8 cellular contexts compared by ENCODE assay signal in genomic region chr10:88270871-88271713, GRCh38.
DNase-seq lines count a peak whose midpoint lies in the region; ATAC-seq and TF ChIP-seq lines count a peak whose summit lies in the region.

No MANE protein-coding gene starts in this region.

- H3K27me3 ChIP-seq in body of pancreas (no peaks in the 10 kb centered on the region), trophoblast cell (ENCODE audit: insufficient read depth, low read length) (no peaks in the 10 kb centered on the region)

- H3K23ac ChIP-seq in trophoblast cell (ENCODE audit: low read length) = no peak overlapping the region

- no peak overlapping the region for H3K4ac ChIP-seq in trophoblast cell (ENCODE audit: low read depth, low read length)

- 62 to 70% methylated on average over 6 of the region's 6 CpGs for whole genome bisulfite sequencing in body of pancreas, 2 donors
- WGBS in trophoblast cell (ENCODE audit: extremely low coverage, insufficient coverage, insufficient read length) = no CpG with 5 or more reads among the region's 6 CpGs

- H3K4me3 ChIP-seq in OCI-LY7 (ENCODE audit: low read depth, low read length, poor library complexity, severe bottlenecking) (no peak overlapping the region), body of pancreas (no peak overlapping the region), trophoblast cell (ENCODE audit: low read depth, low read length) (no peak overlapping the region)

- no peak overlapping the region for H3K18ac ChIP-seq in trophoblast cell (ENCODE audit: low read length)

- H2BK5ac ChIP-seq in trophoblast cell (ENCODE audit: low read depth, low read length, poor library complexity) = no peak overlapping the region

- POLR2A ChIA-PET in OCI-LY7 (lab: Charles Lee) = interaction anchor here (0.6 to 2.1 kb wide), 8 partner anchors 9 to 223 kb away, joined by 3 to 7 read pairs (median 3); no protein-coding TSS in a partner anchor

- peak overlapping the region; percentile 11 for H3K27ac ChIP-seq in OCI-LY7 (ENCODE audit: low read depth, low read length, poor library complexity, severe bottlenecking)
- H3K27ac ChIP-seq in body of pancreas = peak overlapping the region in 1 of 4 donors; percentile 30
- no peak overlapping the region for H3K27ac ChIP-seq in trophoblast cell (ENCODE audit: low read depth, low read length)

- no peak overlapping the region for H4K8ac ChIP-seq in trophoblast cell (ENCODE audit: low read depth, low read length)

- TF ChIP-seq CTCF in OCI-LY7 (conservative IDR thresholded peaks at IDR 0.05; ENCODE audit: low read length) (no peak), body of pancreas (IDR thresholded peaks at IDR 0.05) (no peak)

- no peaks in the 10 kb centered on the region for H3K36me3 ChIP-seq in OCI-LY7 (ENCODE audit: insufficient read depth, low read length)
- H3K36me3 ChIP-seq in body of pancreas (replicated peaks in 1 of 2; ENCODE audit: insufficient read depth in 1 of 2, low read depth in 2 of 2) = no peaks in the 10 kb centered on the region
- no peaks in the 10 kb centered on the region for H3K36me3 ChIP-seq in trophoblast cell (ENCODE audit: control insufficient read depth in 1 of 2, insufficient read depth in 2 of 2, low read length in 2 of 2)

- H3K4me1 ChIP-seq in OCI-LY7 (ENCODE audit: insufficient read depth, low read length, poor library complexity, severe bottlenecking) = peaks cover 31% of the 10 kb centered on the region
- peaks cover 13% of the 10 kb centered on the region for H3K4me1 ChIP-seq in body of pancreas
- H3K4me1 ChIP-seq in trophoblast cell (ENCODE audit: control insufficient read depth in 1 of 2, insufficient read depth in 2 of 2, low read length in 2 of 2) = peaks cover 0 to 4% of the 10 kb centered on the region in 2 experiments

- no peaks in the 10 kb centered on the region for H3K9me3 ChIP-seq in OCI-LY7 (ENCODE audit: low read length)
- no peaks in the 10 kb centered on the region for H3K9me3 ChIP-seq in body of pancreas
- no peaks in the 10 kb centered on the region for H3K9me3 ChIP-seq in trophoblast cell (ENCODE audit: insufficient read depth, low read depth, low read length)

- no peak overlapping the region for H2BK120ac ChIP-seq in trophoblast cell (ENCODE audit: insufficient read depth, low read length, poor library complexity)

- H4K91ac ChIP-seq in trophoblast cell (ENCODE audit: low read depth, low read length) = no peak overlapping the region

- no peak overlapping the region for H2AK5ac ChIP-seq in trophoblast cell (ENCODE audit: low read length)

- intact Hi-C loops in OCI-LY7 (cut with micrococcal nuclease; ENCODE audit: unreplicated experiment) (loop anchor here (5.0 kb wide), 1 partner anchor 409 kb away; the partner anchor contains the start of genes KLLN and PTEN), body of pancreas (cut with DNase I) (no loop called here)

- H4K20me1 ChIP-seq in OCI-LY7 (ENCODE audit: insufficient read depth, low read length) = no peaks in the 10 kb centered on the region

- H3K9ac ChIP-seq in trophoblast cell (ENCODE audit: low read length) = no peak overlapping the region

- DNase-seq in NK-92 treated with Interleukin-12 subunit alpha and Interleukin-12 subunit beta, amount 100 ng/mL, for 24 hours (lab: John Stamatoyannopoulos, UW) = peak; percentile 25
- DNase-seq in NK-92 (lab: John Stamatoyannopoulos, UW; ENCODE audit: unreplicated experiment) (no peak), OCI-LY7 (ENCODE audit: low spot score) (peak; percentile 30), body of pancreas (peak in 1 of 4 donors; percentile 7), trophoblast cell (peak; percentile 4 to 39), GOT3 (lab: John Stamatoyannopoulos, UW) (no peak), amygdala (lab: John Stamatoyannopoulos, UW) (no peak)

- peak overlapping the region; percentile 93 for H2AFZ ChIP-seq in OCI-LY7 (ENCODE audit: low read length)
- H2AFZ ChIP-seq in trophoblast cell (ENCODE audit: insufficient read depth, low read length, poor library complexity) = no peak overlapping the region

- H3K79me2 ChIP-seq in OCI-LY7 (ENCODE audit: insufficient read depth, low read depth, low read length) (no peaks in the 10 kb centered on the region), trophoblast cell (ENCODE audit: control insufficient read depth, insufficient read depth, low read length, poor library complexity) (no peaks in the 10 kb centered on the region)

- H3K14ac ChIP-seq in trophoblast cell (ENCODE audit: low read length) = no peak overlapping the region

- no peak overlapping the region for H2BK12ac ChIP-seq in trophoblast cell (ENCODE audit: low read length)

- ATAC-seq in HG02852 (IDR thresholded peaks at IDR 0.05; ENCODE audit: unreplicated experiment) (peak; percentile 92), body of pancreas (peak; percentile 24)

- no peaks in the 10 kb centered on the region for H3K9me2 ChIP-seq in OCI-LY7 (ENCODE audit: insufficient read depth, low read length)

- H3K79me1 ChIP-seq in trophoblast cell (ENCODE audit: low read length) = no peaks in the 10 kb centered on the region

- CTCF ChIA-PET in OCI-LY7 (lab: Charles Lee; ENCODE audit: unreplicated experiment) = no interaction called here

- peak overlapping the region; percentile 45; the same call in 1 of the 2 replicates for H3K4me2 ChIP-seq in OCI-LY7 (ENCODE audit: low read length)
- H3K4me2 ChIP-seq in trophoblast cell (ENCODE audit: low read length) = no peak overlapping the region

- no TSS peak for BruUV-seq in OCI-LY7 (replicated peaks; lab: Mats Ljungman, UMichigan)

- H4K12ac ChIP-seq in trophoblast cell (ENCODE audit: low read depth, low read length) = no peak overlapping the region

- no peak for TF ChIP-seq POLR2A in body of pancreas (IDR thresholded peaks at IDR 0.05)

Comparison
In these comparisons a context has a peak if more than half of its experiments do, and no peak if none do; other contexts are left out.
1. DNase-seq: peak in NK-92 treated with Interleukin-12 subunit alpha and Interleukin-12 subunit beta, amount 100 ng/mL, for 24 hours (single experiment), OCI-LY7 (single experiment) and trophoblast cell (2 of 2); none in NK-92 (single experiment), GOT3 (single experiment) and amygdala (0 of 56).